In genomic region chr6:146871613-146872465, GRCh38 we compare ENCODE assay signal across 18 cellular contexts.
DNase-seq lines count a peak whose midpoint lies in the region; ATAC-seq and TF ChIP-seq lines count a peak whose summit lies in the region.
"Had no signal": no experiment of that assay in that cellular context is flagged by ENCODE, and none has a peak within 500 bp of the region (broad histone marks: within the 10 kb centered on the region; RNA-seq: fewer than 3 reads in every experiment).

No MANE protein-coding gene starts in this region.

- peak overlapping the region; percentile 61 for H3K27ac Mint-ChIP-seq in Calu3 (ENCODE audit: unreplicated experiment)
- no peak overlapping the region for H3K27ac Mint-ChIP-seq in activated CD4-positive, alpha-beta T cell treated with anti-CD3 and anti-CD28 coated beads for 36 hours
- H3K27ac Mint-ChIP-seq: activated naive CD4-positive, alpha-beta T cell treated with anti-CD3 and anti-CD28 coated beads for 36 hours had no signal

- no peaks in the 10 kb centered on the region for H4K20me1 ChIP-seq in SK-N-SH (ENCODE audit: insufficient read depth)

- 40% methylated on average over 11 of the region's 12 CpGs for WGBS in SK-N-SH (ENCODE audit: low lambda C conversion rate)
- 27 to 71% methylated on average over 12 of the region's 12 CpGs for WGBS in sigmoid colon, 2 donors

- no peak overlapping the region for H3K9ac ChIP-seq in SK-N-SH

- POLR2A ChIA-PET in SK-N-SH (lab: Yijun Ruan, JAX): no interaction called here
- POLR2A ChIA-PET in activated CD4-positive, alpha-beta T cell treated with anti-CD3 and anti-CD28 coated beads for 36 hours (lab: Charles Lee): no interaction called here

- H3K36me3 ChIP-seq in SK-N-SH (replicated peaks in 1 of 2; ENCODE audit: control insufficient read depth in 1 of 2, insufficient read depth in 2 of 2, low read length in 1 of 2) (no peaks in the 10 kb centered on the region), sigmoid colon (no peaks in the 10 kb centered on the region)
- H3K36me3 ChIP-seq: tibial nerve had no signal

- H3K27me3 ChIP-seq in SK-N-SH (ENCODE audit: insufficient read depth): no peaks in the 10 kb centered on the region
- no peaks in the 10 kb centered on the region for H3K27me3 ChIP-seq in sigmoid colon
- H3K27me3 ChIP-seq: tibial nerve had no signal

- peak overlapping the region; percentile 31; the same call in 1 of the 2 replicates for H3K4me2 ChIP-seq in SK-N-SH

- TF ChIP-seq CTCF in Calu3 (IDR thresholded peaks at IDR 0.05; ENCODE audit: unreplicated experiment): no peak
- TF ChIP-seq CTCF in SK-N-SH (IDR thresholded peaks at IDR 0.05): no peak
- no peak for TF ChIP-seq CTCF in sigmoid colon (IDR thresholded peaks at IDR 0.05)

- H3K4me1 ChIP-seq in SK-N-SH (ENCODE audit: control insufficient read depth in 1 of 2, insufficient read depth in 2 of 2, low read depth in 1 of 2, low read length in 1 of 2): peaks cover 0 to 23% of the 10 kb centered on the region in 2 experiments; a peak in 2 of 4 replicates
- peaks cover 0 to 7% (median 4%) of the 10 kb centered on the region in 4 donors for H3K4me1 ChIP-seq in sigmoid colon
- H3K4me1 ChIP-seq: tibial nerve had no signal

- H3F3A ChIP-seq in SK-N-SH (replicated peaks; ENCODE audit: insufficient read depth): peaks cover 10% of the 10 kb centered on the region

- no peaks in the 10 kb centered on the region for H3K27me3 Mint-ChIP-seq in Calu3 (ENCODE audit: unreplicated experiment)
- H3K27me3 Mint-ChIP-seq in activated CD4-positive, alpha-beta T cell treated with anti-CD3 and anti-CD28 coated beads for 36 hours: peaks cover 1% of the 10 kb centered on the region

- no peak for TF ChIP-seq RAD21 in SK-N-SH (IDR thresholded peaks at IDR 0.05; ENCODE audit: low read length)

- H3K9me2 ChIP-seq in SK-N-SH: no peaks in the 10 kb centered on the region

- H2AFZ ChIP-seq in SK-N-SH (ENCODE audit: low read depth): peak overlapping the region; percentile 9; the same call in 1 of the 2 replicates

- CTCF ChIA-PET in Calu3 (lab: Charles Lee): no interaction called here
- CTCF ChIA-PET in SK-N-SH (lab: Yijun Ruan, JAX): interaction anchor here (1.5 kb wide), 1 partner anchor 14 kb away, joined by 5 read pairs; no protein-coding TSS in a partner anchor
- CTCF ChIA-PET in activated CD4-positive, alpha-beta T cell treated with anti-CD3 and anti-CD28 coated beads for 36 hours (lab: Charles Lee): no interaction called here

- H3K4me3 ChIP-seq in SK-N-SH (ENCODE audit: low read depth in 2 of 2, low read length in 1 of 2) (no peak overlapping the region), sigmoid colon (no peak overlapping the region)
- H3K4me3 ChIP-seq: GM12878, SK-N-MC, tibial nerve had no signal

- BruUV-seq in Calu3 (replicated peaks; lab: Mats Ljungman, UMichigan): no TSS peak

- H3K9me3 ChIP-seq in SK-N-SH (peaks cover 3% of the 10 kb centered on the region; the same call in 1 of the 2 replicates), sigmoid colon (no peaks in the 10 kb centered on the region)
- H3K9me3 ChIP-seq: tibial nerve had no signal

- no peaks in the 10 kb centered on the region for H3K9me3 Mint-ChIP-seq in Calu3 (ENCODE audit: low read depth, unreplicated experiment)
- H3K9me3 Mint-ChIP-seq in activated CD4-positive, alpha-beta T cell treated with anti-CD3 and anti-CD28 coated beads for 36 hours (ENCODE audit: low read depth): no peaks in the 10 kb centered on the region
- H3K9me3 Mint-ChIP-seq: activated naive CD4-positive, alpha-beta T cell treated with anti-CD3 and anti-CD28 coated beads for 36 hours had no signal

- no peak for ATAC-seq in left cardiac atrium
- no peak for ATAC-seq in activated CD4-positive, alpha-beta T cell treated with anti-CD3 and anti-CD28 coated beads for 36 hours

- peaks cover 21% of the 10 kb centered on the region for H3K4me1 Mint-ChIP-seq in Calu3 (ENCODE audit: low read depth, unreplicated experiment)
- H3K4me1 Mint-ChIP-seq in activated CD4-positive, alpha-beta T cell treated with anti-CD3 and anti-CD28 coated beads for 36 hours: peaks cover 20% of the 10 kb centered on the region

- DNase-seq in Calu3 (peak; percentile 21), NCI-H128 (lab: John Stamatoyannopoulos, UW; ENCODE audit: unreplicated experiment) (peak; percentile 73), SK-N-SH (peak; percentile 22), kidney tubule cell (ENCODE audit: low spot score) (peak; percentile 56), sigmoid colon (no peak), left cardiac atrium (no peak)
- DNase-seq in stimulated activated CD4-positive, alpha-beta T cell treated with anti-CD3 and anti-CD28 coated beads, Interleukin-12 subunit alpha, Interleukin-12 subunit beta, amount 100 ng/mL, for 4 hours: no peak
- DNase-seq in activated CD4-positive, alpha-beta T cell treated with anti-CD3 and anti-CD28 coated beads for 36 hours: no peak
- DNase-seq: activated naive CD4-positive, alpha-beta T cell treated with anti-CD3 and anti-CD28 coated beads for 36 hours; caudate nucleus; DMS79 treated with DMSO at 0.1 percent for 48 hours; IMR-90; islet precursor cell; NCI-H2081 treated with DMSO at 0.1 percent for 48 hours; stimulated activated CD4-positive, alpha-beta T cell treated with anti-CD3 and anti-CD28 coated beads, Interleukin-4, amount 100 ng/mL, for 1 hour had no signal

- H3K79me2 ChIP-seq in SK-N-SH (ENCODE audit: insufficient read depth): no peaks in the 10 kb centered on the region

- peak; percentile 45 to 66; a peak in 3 of 4 replicates for TF ChIP-seq EP300 in SK-N-SH (IDR thresholded peaks at IDR 0.05; ENCODE audit: borderline replicate concordance in 1 of 2, low read depth in 1 of 2, low read length in 1 of 2)
- TF ChIP-seq EP300 in sigmoid colon (IDR thresholded peaks at IDR 0.05): no peak

- H3K27ac ChIP-seq in SK-N-SH (ENCODE audit: low read depth in 2 of 2, low read length in 1 of 2): peak overlapping the region; percentile 81 to 82
- H3K27ac ChIP-seq in sigmoid colon: no peak overlapping the region
- H3K27ac ChIP-seq: SK-N-MC, tibial nerve had no signal

- no peaks in the 10 kb centered on the region for H3K36me3 Mint-ChIP-seq in Calu3 (ENCODE audit: insufficient read depth, unreplicated experiment)
- no peaks in the 10 kb centered on the region for H3K36me3 Mint-ChIP-seq in activated CD4-positive, alpha-beta T cell treated with anti-CD3 and anti-CD28 coated beads for 36 hours (ENCODE audit: low read depth)

- intact Hi-C loops in Calu3 (cut with micrococcal nuclease; ENCODE audit: unreplicated experiment) (loop anchor here (5.0 kb wide), 1 partner anchor 40 kb away; no protein-coding TSS in a partner anchor), sigmoid colon (cut with DNase I) (no loop called here), left cardiac atrium (cut with DNase I) (no loop called here)
- intact Hi-C loops in activated CD4-positive, alpha-beta T cell treated with anti-CD3 and anti-CD28 coated beads for 36 hours (cut with DNase I, micrococcal nuclease): no loop called here

- TF ChIP-seq POLR2A in sigmoid colon (IDR thresholded peaks at IDR 0.05): no peak

- H3K4me3 Mint-ChIP-seq in Calu3 (ENCODE audit: low read depth, unreplicated experiment): no peak overlapping the region
- no peak overlapping the region for H3K4me3 Mint-ChIP-seq in activated CD4-positive, alpha-beta T cell treated with anti-CD3 and anti-CD28 coated beads for 36 hours
- H3K4me3 Mint-ChIP-seq: activated naive CD4-positive, alpha-beta T cell treated with anti-CD3 and anti-CD28 coated beads for 36 hours had no signal

TF ChIP-seq in SK-N-SH, 30 proteins besides CTCF, POLR2A, EP300 and RAD21 (continues in another document):
- TF ChIP-seq YY1 (IDR thresholded peaks at IDR 0.05; ENCODE audit: low read depth) (no peak), JUND (IDR thresholded peaks at IDR 0.05) (peak; percentile 72), USF1 (IDR thresholded peaks at IDR 0.05; ENCODE audit: borderline replicate concordance, low read depth) (no peak)
- TF ChIP-seq, protein P1, sequence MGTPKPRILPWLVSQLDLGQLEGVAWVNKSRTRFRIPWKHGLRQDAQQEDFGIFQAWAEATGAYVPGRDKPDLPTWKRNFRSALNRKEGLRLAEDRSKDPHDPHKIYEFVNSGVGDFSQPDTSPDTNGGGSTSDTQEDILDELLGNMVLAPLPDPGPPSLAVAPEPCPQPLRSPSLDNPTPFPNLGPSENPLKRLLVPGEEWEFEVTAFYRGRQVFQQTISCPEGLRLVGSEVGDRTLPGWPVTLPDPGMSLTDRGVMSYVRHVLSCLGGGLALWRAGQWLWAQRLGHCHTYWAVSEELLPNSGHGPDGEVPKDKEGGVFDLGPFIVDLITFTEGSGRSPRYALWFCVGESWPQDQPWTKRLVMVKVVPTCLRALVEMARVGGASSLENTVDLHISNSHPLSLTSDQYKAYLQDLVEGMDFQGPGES (IDR thresholded peaks at IDR 0.05; ENCODE audit: low read depth, low read length): no peak
- TF ChIP-seq, protein P2, sequence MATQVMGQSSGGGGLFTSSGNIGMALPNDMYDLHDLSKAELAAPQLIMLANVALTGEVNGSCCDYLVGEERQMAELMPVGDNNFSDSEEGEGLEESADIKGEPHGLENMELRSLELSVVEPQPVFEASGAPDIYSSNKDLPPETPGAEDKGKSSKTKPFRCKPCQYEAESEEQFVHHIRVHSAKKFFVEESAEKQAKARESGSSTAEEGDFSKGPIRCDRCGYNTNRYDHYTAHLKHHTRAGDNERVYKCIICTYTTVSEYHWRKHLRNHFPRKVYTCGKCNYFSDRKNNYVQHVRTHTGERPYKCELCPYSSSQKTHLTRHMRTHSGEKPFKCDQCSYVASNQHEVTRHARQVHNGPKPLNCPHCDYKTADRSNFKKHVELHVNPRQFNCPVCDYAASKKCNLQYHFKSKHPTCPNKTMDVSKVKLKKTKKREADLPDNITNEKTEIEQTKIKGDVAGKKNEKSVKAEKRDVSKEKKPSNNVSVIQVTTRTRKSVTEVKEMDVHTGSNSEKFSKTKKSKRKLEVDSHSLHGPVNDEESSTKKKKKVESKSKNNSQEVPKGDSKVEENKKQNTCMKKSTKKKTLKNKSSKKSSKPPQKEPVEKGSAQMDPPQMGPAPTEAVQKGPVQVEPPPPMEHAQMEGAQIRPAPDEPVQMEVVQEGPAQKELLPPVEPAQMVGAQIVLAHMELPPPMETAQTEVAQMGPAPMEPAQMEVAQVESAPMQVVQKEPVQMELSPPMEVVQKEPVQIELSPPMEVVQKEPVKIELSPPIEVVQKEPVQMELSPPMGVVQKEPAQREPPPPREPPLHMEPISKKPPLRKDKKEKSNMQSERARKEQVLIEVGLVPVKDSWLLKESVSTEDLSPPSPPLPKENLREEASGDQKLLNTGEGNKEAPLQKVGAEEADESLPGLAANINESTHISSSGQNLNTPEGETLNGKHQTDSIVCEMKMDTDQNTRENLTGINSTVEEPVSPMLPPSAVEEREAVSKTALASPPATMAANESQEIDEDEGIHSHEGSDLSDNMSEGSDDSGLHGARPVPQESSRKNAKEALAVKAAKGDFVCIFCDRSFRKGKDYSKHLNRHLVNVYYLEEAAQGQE (IDR thresholded peaks at IDR 0.05; ENCODE audit: low read depth, low read length): 0 out of 2 replicates have a peak, but pooled peaks have one; percentile 20

Comparison
In these comparisons a context has a peak if more than half of its experiments do, and no peak if none do; other contexts are left out.
1. DNase-seq: peak in Calu3 (single experiment), NCI-H128 (single experiment), SK-N-SH (single experiment) and kidney tubule cell (single experiment); none in sigmoid colon (single experiment), stimulated activated CD4-positive, alpha-beta T cell treated with anti-CD3 and anti-CD28 coated beads, Interleukin-12 subunit alpha, Interleukin-12 subunit beta, amount 100 ng/mL, for 4 hours (single experiment), left cardiac atrium (single experiment) and activated CD4-positive, alpha-beta T cell treated with anti-CD3 and anti-CD28 coated beads for 36 hours (single experiment).
2. H3K27ac ChIP-seq: peak in SK-N-SH (2 of 2); none in sigmoid colon (0 of 4).